8 cellular contexts compared by ENCODE assay signal in genomic region chr17:64777413-64778101, GRCh38.
DNase-seq lines count a peak whose midpoint lies in the region; ATAC-seq and TF ChIP-seq lines count a peak whose summit lies in the region.

No MANE protein-coding gene starts in this region.

- H3K27me3 ChIP-seq in DND-41 (ENCODE audit: insufficient read depth, low read length, poor library complexity) (no peaks in the 10 kb centered on the region), left lung (peaks cover 0 to 33% of the 10 kb centered on the region in 2 donors), testis (no peaks in the 10 kb centered on the region)

- H3K4me1 ChIP-seq in DND-41 (ENCODE audit: insufficient read depth, low read length) = peaks cover 26% of the 10 kb centered on the region
- peaks cover 39 to 89% of the 10 kb centered on the region in 2 donors for H3K4me1 ChIP-seq in left lung
- H3K4me1 ChIP-seq in testis = peaks cover 5% of the 10 kb centered on the region

- no peak overlapping the region for H3K27ac ChIP-seq in DND-41 (ENCODE audit: low read length)
- H3K27ac ChIP-seq in angular gyrus (ENCODE audit: low read depth, low read length) = peak overlapping the region; percentile 37
- H3K27ac ChIP-seq in left lung = peak overlapping the region; percentile 59 to 79
- no peak overlapping the region for H3K27ac ChIP-seq in testis

- H3K4me3 ChIP-seq in DND-41 (ENCODE audit: low read depth in 1 of 2, low read length in 2 of 2) (0 out of 4 replicates have a peak overlapping the region, but pooled peaks of 1 of the 2 experiments have one; percentile 30), left lung (peak overlapping the region in 1 of 2 donors; percentile 66), testis (peak overlapping the region; percentile 39 to 44)

- H3K79me2 ChIP-seq in DND-41 (ENCODE audit: insufficient read depth, low read length) = no peaks in the 10 kb centered on the region

- H3K36me3 ChIP-seq in DND-41 (ENCODE audit: insufficient read depth, low read length) = peaks cover 3% of the 10 kb centered on the region; the same call in 1 of the 2 replicates
- H3K36me3 ChIP-seq in left lung = peaks cover 0 to 17% of the 10 kb centered on the region in 2 donors
- no peaks in the 10 kb centered on the region for H3K36me3 ChIP-seq in testis (ENCODE audit: low read depth, missing control alignments)

- no peaks in the 10 kb centered on the region for H4K20me1 ChIP-seq in DND-41 (ENCODE audit: insufficient read depth, low read length)

- peak overlapping the region; percentile 59 for H3K4me2 ChIP-seq in DND-41 (ENCODE audit: insufficient read depth, low read length)

- no peak for ATAC-seq in DND-41 (ENCODE audit: insufficient read depth, low read depth)
- no peak for ATAC-seq in left lung
- no peak for ATAC-seq in HG02763 (IDR thresholded peaks at IDR 0.05; ENCODE audit: unreplicated experiment)
- no peak for ATAC-seq in HG03139 (IDR thresholded peaks at IDR 0.05; ENCODE audit: unreplicated experiment)
- no peak for ATAC-seq in GM19397 (IDR thresholded peaks at IDR 0.05; ENCODE audit: unreplicated experiment)

- DNase-seq in DND-41 (no peak), NCI-H1105 treated with DMSO at 0.1 percent for 48 hours (lab: John Stamatoyannopoulos, UW) (peak; percentile 62), left lung (peak; percentile 63 to 81), testis (no peak)

- peak overlapping the region; percentile 38; the same call in 1 of the 2 replicates for H2AFZ ChIP-seq in DND-41 (ENCODE audit: low read depth, low read length)

- no peak for TF ChIP-seq POLR2A in testis (IDR thresholded peaks at IDR 0.05)

- intact Hi-C loops in left lung (cut with DNase I) = no loop called here
- intact Hi-C loops in testis (cut with DNase I; ENCODE audit: low total_unique reads) = no loop called here

- peak overlapping the region; percentile 19; the same call in 1 of the 2 replicates for H3K9ac ChIP-seq in DND-41 (ENCODE audit: low read depth, low read length)

- WGBS in testis, 2 donors = 16 to 23% methylated on average over 17 of the region's 17 CpGs

- H3K9me3 ChIP-seq in DND-41 (ENCODE audit: insufficient read depth, low read length, severe bottlenecking) (no peaks in the 10 kb centered on the region), left lung (no peaks in the 10 kb centered on the region), testis (no peaks in the 10 kb centered on the region)

- no peak for TF ChIP-seq CTCF in DND-41 (IDR thresholded peaks at IDR 0.05; ENCODE audit: borderline replicate concordance, extremely low read depth, low read length, poor library complexity, severe bottlenecking)
- TF ChIP-seq CTCF in left lung (IDR thresholded peaks at IDR 0.05) = no peak
- no peak for TF ChIP-seq CTCF in testis (IDR thresholded peaks at IDR 0.05)

Comparison
In these comparisons a context has a peak if more than half of its experiments do, and no peak if none do; other contexts are left out.
1. DNase-seq: peak in NCI-H1105 treated with DMSO at 0.1 percent for 48 hours (single experiment) and left lung (2 of 2); none in DND-41 (single experiment) and testis (single experiment).
2. H3K27ac ChIP-seq: peak in angular gyrus (single experiment) and left lung (2 of 2); none in DND-41 (single experiment) and testis (0 of 2).